ENCODE assay signal across 9 cellular contexts in genomic region chr18:48663931-48664847, GRCh38.
DNase-seq lines count a peak whose midpoint lies in the region; ATAC-seq lines count a peak whose summit lies in the region.
"Had no signal": no experiment of that assay in that cellular context is flagged by ENCODE, and none has a peak within 500 bp of the region (broad histone marks: within the 10 kb centered on the region; RNA-seq: fewer than 3 reads in every experiment).

No MANE protein-coding gene starts in this region.

- peaks cover 3% of the 10 kb centered on the region for H3K36me3 Mint-ChIP-seq in effector memory CD8-positive, alpha-beta T cell (ENCODE audit: insufficient read depth)

- H3K4me3 Mint-ChIP-seq in effector memory CD8-positive, alpha-beta T cell: no peak overlapping the region
- H3K4me3 Mint-ChIP-seq: central memory CD8-positive, alpha-beta T cell had no signal

- no peaks in the 10 kb centered on the region for H3K9me3 Mint-ChIP-seq in effector memory CD8-positive, alpha-beta T cell

- H3K4me1 Mint-ChIP-seq in effector memory CD8-positive, alpha-beta T cell (ENCODE audit: low read depth in 2 of 2): peaks cover 0 to 3% of the 10 kb centered on the region in 2 donors
- H3K4me1 Mint-ChIP-seq: central memory CD8-positive, alpha-beta T cell had no signal

- no peak overlapping the region for H3K27ac Mint-ChIP-seq in effector memory CD8-positive, alpha-beta T cell

- peak; percentile 42 for ATAC-seq in effector memory CD8-positive, alpha-beta T cell (replicated peaks)
- ATAC-seq in GM21390 (IDR thresholded peaks at IDR 0.05; ENCODE audit: unreplicated experiment): no peak

- H3K27me3 Mint-ChIP-seq in effector memory CD8-positive, alpha-beta T cell: peaks cover 0 to 27% of the 10 kb centered on the region in 2 donors

- DNase-seq in DMS 273 (lab: John Stamatoyannopoulos, UW; ENCODE audit: unreplicated experiment) (peak; percentile 77), DMS 273 treated with DMSO at 0.1 percent for 48 hours (lab: John Stamatoyannopoulos, UW) (no peak), NCI-H2029 (lab: John Stamatoyannopoulos, UW) (peak; percentile 35), mesenteric fat pad (ENCODE audit: low spot score) (peak; percentile 91)
- peak; percentile 72 to 78 for DNase-seq in activated CD4-positive, alpha-beta T cell treated with anti-CD3 and anti-CD28 coated beads, Interleukin-2, amount 50 U/mL, for 48 hours
- DNase-seq in effector memory CD8-positive, alpha-beta T cell: peak; percentile 47 to 51 (median 47)
- peak; percentile 84 for DNase-seq in stimulated activated CD8-positive, alpha-beta memory T cell treated with anti-CD3 and anti-CD28 coated beads, Interleukin-4, amount 100 ng/mL, for 48 hours
